1 cellular context compared by ENCODE assay signal in the genomic region with DNA sequence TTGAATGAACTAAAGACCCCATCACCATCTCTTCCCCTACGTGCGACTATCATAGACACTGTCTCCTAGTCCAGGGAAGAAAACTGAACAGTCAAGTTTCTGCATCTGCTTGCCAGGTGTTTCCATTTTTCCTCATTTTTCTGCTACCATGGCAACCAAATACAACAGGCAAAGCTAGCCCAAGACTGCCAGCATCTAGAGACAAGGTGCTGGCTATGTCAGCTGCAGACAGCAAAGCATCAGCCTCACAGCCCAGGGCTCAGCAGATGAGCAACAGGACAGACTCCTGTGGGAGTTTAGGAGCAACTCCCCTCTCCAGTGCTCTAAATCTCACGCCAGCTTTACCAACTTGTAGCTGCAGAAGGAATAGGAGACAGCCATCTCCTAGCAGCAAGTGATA.
TF ChIP-seq lines count a peak whose summit lies in the region.

No MANE protein-coding gene starts in this region.

TF ChIP-seq in neural cell, 6 proteins besides CTCF, POLR2A, EP300 and RAD21:
- TF ChIP-seq POLR2AphosphoS5 (IDR thresholded peaks at IDR 0.05) (peak; percentile 52), EZH2 (IDR thresholded peaks at IDR 0.05; ENCODE audit: borderline replicate concordance, insufficient read depth, low read length, poor library complexity, severe bottlenecking) (no peak), TAF1 (IDR thresholded peaks at IDR 0.05; ENCODE audit: low read depth) (peak; percentile 35), MXI1 (conservative IDR thresholded peaks at IDR 0.05; ENCODE audit: poor library complexity, severe bottlenecking) (peak; percentile 85), SMC3 (conservative IDR thresholded peaks at IDR 0.05; ENCODE audit: poor library complexity) (peak; percentile 38)
- TF ChIP-seq, protein P1, sequence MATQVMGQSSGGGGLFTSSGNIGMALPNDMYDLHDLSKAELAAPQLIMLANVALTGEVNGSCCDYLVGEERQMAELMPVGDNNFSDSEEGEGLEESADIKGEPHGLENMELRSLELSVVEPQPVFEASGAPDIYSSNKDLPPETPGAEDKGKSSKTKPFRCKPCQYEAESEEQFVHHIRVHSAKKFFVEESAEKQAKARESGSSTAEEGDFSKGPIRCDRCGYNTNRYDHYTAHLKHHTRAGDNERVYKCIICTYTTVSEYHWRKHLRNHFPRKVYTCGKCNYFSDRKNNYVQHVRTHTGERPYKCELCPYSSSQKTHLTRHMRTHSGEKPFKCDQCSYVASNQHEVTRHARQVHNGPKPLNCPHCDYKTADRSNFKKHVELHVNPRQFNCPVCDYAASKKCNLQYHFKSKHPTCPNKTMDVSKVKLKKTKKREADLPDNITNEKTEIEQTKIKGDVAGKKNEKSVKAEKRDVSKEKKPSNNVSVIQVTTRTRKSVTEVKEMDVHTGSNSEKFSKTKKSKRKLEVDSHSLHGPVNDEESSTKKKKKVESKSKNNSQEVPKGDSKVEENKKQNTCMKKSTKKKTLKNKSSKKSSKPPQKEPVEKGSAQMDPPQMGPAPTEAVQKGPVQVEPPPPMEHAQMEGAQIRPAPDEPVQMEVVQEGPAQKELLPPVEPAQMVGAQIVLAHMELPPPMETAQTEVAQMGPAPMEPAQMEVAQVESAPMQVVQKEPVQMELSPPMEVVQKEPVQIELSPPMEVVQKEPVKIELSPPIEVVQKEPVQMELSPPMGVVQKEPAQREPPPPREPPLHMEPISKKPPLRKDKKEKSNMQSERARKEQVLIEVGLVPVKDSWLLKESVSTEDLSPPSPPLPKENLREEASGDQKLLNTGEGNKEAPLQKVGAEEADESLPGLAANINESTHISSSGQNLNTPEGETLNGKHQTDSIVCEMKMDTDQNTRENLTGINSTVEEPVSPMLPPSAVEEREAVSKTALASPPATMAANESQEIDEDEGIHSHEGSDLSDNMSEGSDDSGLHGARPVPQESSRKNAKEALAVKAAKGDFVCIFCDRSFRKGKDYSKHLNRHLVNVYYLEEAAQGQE (IDR thresholded peaks at IDR 0.05; ENCODE audit: borderline replicate concordance) = no peak
TF ChIP-seq in neural cell: peak in this region for 4.
